Comparison of ENCODE assay signal across 20 cellular contexts in the genomic region with DNA sequence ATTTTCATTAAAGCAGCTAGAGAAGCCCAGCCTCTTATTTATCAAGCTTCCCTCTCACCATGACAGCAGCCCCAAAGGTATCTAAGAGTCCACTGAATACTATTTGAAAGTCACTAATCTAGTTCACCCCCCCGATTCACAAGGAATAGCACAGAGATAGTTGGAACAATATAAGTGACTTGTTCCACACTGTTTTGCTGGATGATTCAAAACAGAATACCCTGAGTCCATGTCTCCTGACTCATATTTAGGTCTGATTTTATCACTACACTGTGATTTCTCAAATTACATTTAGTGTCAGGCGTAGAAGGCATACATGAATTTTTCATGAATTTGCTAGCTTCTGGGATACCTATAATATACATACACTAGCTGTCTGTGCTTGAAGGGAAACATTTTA. TPM values are rescaled to one million over a fixed set of nuclear protein-coding genes. Genes with fewer than 3 reads are reported as not detected.
A peak's percentile ranks its signal among the peaks of the same experiment; 100 is the strongest.
DNase-seq lines count a peak whose midpoint lies in the region; ATAC-seq and TF ChIP-seq lines count a peak whose summit lies in the region.
"Had no signal": no experiment of that assay in that cellular context is flagged by ENCODE, and none has a peak within 500 bp of the region (broad histone marks: within the 10 kb centered on the region; RNA-seq: fewer than 3 reads in every experiment).

No MANE protein-coding gene starts in this region.

- intact Hi-C loops in activated CD8-positive, alpha-beta T cell treated with anti-CD3 and anti-CD28 coated beads for 36 hours (cut with micrococcal nuclease) = no loop called here

- no peak for TF ChIP-seq CTCF in activated CD8-positive, alpha-beta T cell treated with anti-CD3 and anti-CD28 coated beads for 36 hours (IDR thresholded peaks at IDR 0.05)
- TF ChIP-seq CTCF in cardiac fibroblast (IDR thresholded peaks at IDR 0.05; ENCODE audit: low read depth, low read length) = no peak

- H3K27ac ChIP-seq in mesenchymal stem cell (ENCODE audit: low read length, poor library complexity, severe bottlenecking) = no peak overlapping the region
- H3K27ac ChIP-seq: gastrocnemius medialis, right lobe of liver, uterus, WERI-Rb-1 had no signal

- H2BK15ac ChIP-seq in mesenchymal stem cell (ENCODE audit: low read depth, poor library complexity, severe bottlenecking) = no peak overlapping the region

- peaks cover 57% of the 10 kb centered on the region for H3K36me3 Mint-ChIP-seq in activated CD8-positive, alpha-beta T cell treated with anti-CD3 and anti-CD28 coated beads for 36 hours (ENCODE audit: low read depth)
- peaks cover 68% of the 10 kb centered on the region for H3K36me3 Mint-ChIP-seq in activated CD8-positive, alpha-beta T cell treated with anti-CD3 and anti-CD28 coated beads, Interleukin-2, amount 10 ng/mL, durations not matched to agents 7 days and 5 days (ENCODE audit: low read depth)

- DNase-seq in activated CD8-positive, alpha-beta T cell treated with anti-CD3 and anti-CD28 coated beads for 36 hours = no peak
- DNase-seq in activated CD8-positive, alpha-beta T cell treated with anti-CD3 and anti-CD28 coated beads, Interleukin-2, amount 10 ng/mL, durations not matched to agents 7 days and 5 days = no peak
- peak; percentile 19 for DNase-seq in NCI-H226
- DNase-seq in cardiac fibroblast (ENCODE audit: low read depth in 2 of 2) = peak; percentile 44 to 78
- DNase-seq in mesenchymal stem cell = peak; percentile 16
- DNase-seq: activated naive CD4-positive, alpha-beta T cell treated with anti-CD3 and anti-CD28 coated beads for 36 hours; effector memory CD8-positive, alpha-beta T cell; gastrocnemius medialis; left cardiac atrium; MG63; NCI-H2227 treated with DMSO at 0.1 percent for 48 hours; right lobe of liver; Right ventricle myocardium superior; stimulated activated CD4-positive, alpha-beta T cell treated with anti-CD3 and anti-CD28 coated beads, Interleukin-1b, Interleukin-23, amount 100 ng/mL, for 48 hours; uterus; WERI-Rb-1 had no signal

- no peak overlapping the region for H4K8ac ChIP-seq in mesenchymal stem cell (ENCODE audit: low read length)

- no peak overlapping the region for H3K18ac ChIP-seq in mesenchymal stem cell (ENCODE audit: low read depth in 1 of 2, low read length in 2 of 2)

- H3K4me2 ChIP-seq in mesenchymal stem cell (ENCODE audit: low read length, poor library complexity, severe bottlenecking) = no peak overlapping the region

- H3K4ac ChIP-seq in mesenchymal stem cell (ENCODE audit: low read depth in 1 of 2, low read length in 2 of 2) = no peak overlapping the region

- no peak overlapping the region for H3K23ac ChIP-seq in mesenchymal stem cell (ENCODE audit: low read length in 2 of 2)

- H3K27ac Mint-ChIP-seq in activated CD8-positive, alpha-beta T cell treated with anti-CD3 and anti-CD28 coated beads for 36 hours = peak overlapping the region; percentile 63
- H3K27ac Mint-ChIP-seq in activated CD8-positive, alpha-beta T cell treated with anti-CD3 and anti-CD28 coated beads, Interleukin-2, amount 10 ng/mL, durations not matched to agents 7 days and 5 days = no peak overlapping the region
- H3K27ac Mint-ChIP-seq: effector memory CD8-positive, alpha-beta T cell had no signal

- peaks cover 16% of the 10 kb centered on the region for H3K4me1 Mint-ChIP-seq in activated CD8-positive, alpha-beta T cell treated with anti-CD3 and anti-CD28 coated beads for 36 hours (ENCODE audit: low read depth)
- peaks cover 2% of the 10 kb centered on the region for H3K4me1 Mint-ChIP-seq in activated CD8-positive, alpha-beta T cell treated with anti-CD3 and anti-CD28 coated beads, Interleukin-2, amount 10 ng/mL, durations not matched to agents 7 days and 5 days (ENCODE audit: low read depth)

- H3K27me3 Mint-ChIP-seq in activated CD8-positive, alpha-beta T cell treated with anti-CD3 and anti-CD28 coated beads for 36 hours = no peaks in the 10 kb centered on the region
- H3K27me3 Mint-ChIP-seq in activated CD8-positive, alpha-beta T cell treated with anti-CD3 and anti-CD28 coated beads, Interleukin-2, amount 10 ng/mL, durations not matched to agents 7 days and 5 days (ENCODE audit: low read depth) = no peaks in the 10 kb centered on the region
- H3K27me3 Mint-ChIP-seq: effector memory CD8-positive, alpha-beta T cell had no signal

- H3K9ac ChIP-seq in mesenchymal stem cell (ENCODE audit: low read length) = no peak overlapping the region

- ATAC-seq in activated CD8-positive, alpha-beta T cell treated with anti-CD3 and anti-CD28 coated beads for 36 hours = no peak
- no peak for ATAC-seq in activated CD8-positive, alpha-beta T cell treated with anti-CD3 and anti-CD28 coated beads, Interleukin-2, amount 10 ng/mL, durations not matched to agents 7 days and 5 days
- ATAC-seq in GM21423 (IDR thresholded peaks at IDR 0.05; ENCODE audit: unreplicated experiment) = no peak
- ATAC-seq in GM19351 (IDR thresholded peaks at IDR 0.05; ENCODE audit: unreplicated experiment) = no peak
- ATAC-seq in GM18868 (IDR thresholded peaks at IDR 0.05; ENCODE audit: unreplicated experiment) = no peak
- ATAC-seq: effector memory CD8-positive, alpha-beta T cell; gastrocnemius medialis; left cardiac atrium; right lobe of liver had no signal

- H3K4me3 Mint-ChIP-seq in activated CD8-positive, alpha-beta T cell treated with anti-CD3 and anti-CD28 coated beads for 36 hours = no peak overlapping the region
- no peak overlapping the region for H3K4me3 Mint-ChIP-seq in activated CD8-positive, alpha-beta T cell treated with anti-CD3 and anti-CD28 coated beads, Interleukin-2, amount 10 ng/mL, durations not matched to agents 7 days and 5 days
- H3K4me3 Mint-ChIP-seq: activated naive CD4-positive, alpha-beta T cell treated with anti-CD3 and anti-CD28 coated beads for 36 hours; CD14-positive monocyte; effector memory CD8-positive, alpha-beta T cell had no signal

- H2AK5ac ChIP-seq in mesenchymal stem cell (ENCODE audit: low read length, severe bottlenecking) = no peak overlapping the region

- CTCF ChIA-PET in activated CD8-positive, alpha-beta T cell treated with anti-CD3 and anti-CD28 coated beads for 36 hours (lab: Charles Lee) = no interaction called here
- CTCF ChIA-PET in activated CD8-positive, alpha-beta T cell treated with anti-CD3 and anti-CD28 coated beads, Interleukin-2, amount 10 ng/mL, durations not matched to agents 7 days and 5 days (lab: Charles Lee) = no interaction called here

- no peak overlapping the region for H3K14ac ChIP-seq in mesenchymal stem cell (ENCODE audit: low read length in 2 of 2)

- H3K4me3 ChIP-seq in cardiac fibroblast (replicated peaks in 1 of 2; ENCODE audit: low read depth in 2 of 2, low read length in 2 of 2) (no peak overlapping the region), mesenchymal stem cell (ENCODE audit: insufficient read depth in 1 of 2, low read depth in 1 of 2, low read length in 2 of 2) (no peak overlapping the region)
- H3K4me3 ChIP-seq: gastrocnemius medialis, MG63, right lobe of liver, uterus had no signal

- H3K27me3 ChIP-seq in mesenchymal stem cell (ENCODE audit: control insufficient read depth in 1 of 2, insufficient read depth in 1 of 2, low read length in 2 of 2) = no peaks in the 10 kb centered on the region
- H3K27me3 ChIP-seq: gastrocnemius medialis, MG63, right lobe of liver, uterus had no signal

- no peak overlapping the region for H2AFZ ChIP-seq in mesenchymal stem cell (ENCODE audit: low read depth, low read length)

- H2BK12ac ChIP-seq in mesenchymal stem cell (ENCODE audit: low read length in 2 of 2) = no peak overlapping the region

- peaks cover 18 to 98% of the 10 kb centered on the region in 2 experiments for H3K36me3 ChIP-seq in mesenchymal stem cell (ENCODE audit: control insufficient read depth in 1 of 2, insufficient read depth in 2 of 2, low read depth in 1 of 2, low read length in 2 of 2)
- H3K36me3 ChIP-seq: uterus had no signal

- WGBS in mesenchymal stem cell = 78% methylated on average over 1 of the region's 2 CpGs

- H3K9me3 Mint-ChIP-seq in activated CD8-positive, alpha-beta T cell treated with anti-CD3 and anti-CD28 coated beads for 36 hours = no peaks in the 10 kb centered on the region
- H3K9me3 Mint-ChIP-seq in activated CD8-positive, alpha-beta T cell treated with anti-CD3 and anti-CD28 coated beads, Interleukin-2, amount 10 ng/mL, durations not matched to agents 7 days and 5 days (ENCODE audit: insufficient read depth) = no peaks in the 10 kb centered on the region
- H3K9me3 Mint-ChIP-seq: activated naive CD4-positive, alpha-beta T cell treated with anti-CD3 and anti-CD28 coated beads for 36 hours; CD14-positive monocyte; effector memory CD8-positive, alpha-beta T cell had no signal

- no peak overlapping the region for H4K91ac ChIP-seq in mesenchymal stem cell (ENCODE audit: low read length)

- H3K4me1 ChIP-seq in mesenchymal stem cell (ENCODE audit: control insufficient read depth, insufficient read depth, low read depth, low read length) = no peaks in the 10 kb centered on the region
- H3K4me1 ChIP-seq: gastrocnemius medialis, right lobe of liver, uterus had no signal

- no peak overlapping the region for H2BK120ac ChIP-seq in mesenchymal stem cell (ENCODE audit: low read depth, low read length)

- peaks cover 6% of the 10 kb centered on the region for H3K79me1 ChIP-seq in mesenchymal stem cell (replicated peaks; ENCODE audit: low read length, poor library complexity, severe bottlenecking)

- no peaks in the 10 kb centered on the region for H3K9me3 ChIP-seq in mesenchymal stem cell (ENCODE audit: control insufficient read depth, low read length)
- H3K9me3 ChIP-seq: gastrocnemius medialis, MG63, right lobe of liver, uterus had no signal

- H2BK5ac ChIP-seq in mesenchymal stem cell (ENCODE audit: low read depth, low read length, poor library complexity, severe bottlenecking) = no peak overlapping the region

- POLR2A ChIA-PET in activated CD8-positive, alpha-beta T cell treated with anti-CD3 and anti-CD28 coated beads for 36 hours (lab: Charles Lee) = interaction anchor here (1.3 kb wide), 1 partner anchor 20 kb away, joined by 5 read pairs; a partner anchor contains a TSS
- POLR2A ChIA-PET in activated CD8-positive, alpha-beta T cell treated with anti-CD3 and anti-CD28 coated beads, Interleukin-2, amount 10 ng/mL, durations not matched to agents 7 days and 5 days (lab: Charles Lee) = no interaction called here

RNA-seq across cellular contexts. Expression of a gene that starts 18.7 kb away (rescaled TPM):
- 1 to 10 TPM; 4.3 to 4.9 TPM for total RNA-seq in activated CD8-positive, alpha-beta T cell treated with anti-CD3 and anti-CD28 coated beads for 36 hours
- total RNA-seq in activated CD8-positive, alpha-beta T cell treated with anti-CD3 and anti-CD28 coated beads, Interleukin-2, amount 10 ng/mL, durations not matched to agents 7 days and 5 days = 10 to 100 TPM in 1 of 2 experiments, 1 to 10 TPM in 1; 9.4 to 13.6 TPM
- 23.5 TPM for polyA plus RNA-seq in mesenchymal stem cell (2013, experiment 1 of 2)
- 22.7 TPM for polyA plus RNA-seq in mesenchymal stem cell (2013, experiment 2 of 2)

RNA-seq across cellular contexts. Expression of a gene that starts 20.0 kb away (rescaled TPM):
- total RNA-seq in activated CD8-positive, alpha-beta T cell treated with anti-CD3 and anti-CD28 coated beads for 36 hours = 10 to 100 TPM; 38.9 to 42.1 TPM
- total RNA-seq in activated CD8-positive, alpha-beta T cell treated with anti-CD3 and anti-CD28 coated beads, Interleukin-2, amount 10 ng/mL, durations not matched to agents 7 days and 5 days = 10 to 100 TPM; 47.5 to 49.3 TPM
- polyA plus RNA-seq in mesenchymal stem cell (2013, experiment 1 of 2) = 26.6 TPM
- 27.0 TPM for polyA plus RNA-seq in mesenchymal stem cell (2013, experiment 2 of 2)

RNA-seq across cellular contexts. Expression of a gene that starts 48.0 kb away (rescaled TPM):
- 10 to 100 TPM; 72.7 to 75.6 TPM for total RNA-seq in activated CD8-positive, alpha-beta T cell treated with anti-CD3 and anti-CD28 coated beads for 36 hours
- 100 to 1,000 TPM in 1 of 2 experiments, 10 to 100 TPM in 1; 95.5 to 101 TPM for total RNA-seq in activated CD8-positive, alpha-beta T cell treated with anti-CD3 and anti-CD28 coated beads, Interleukin-2, amount 10 ng/mL, durations not matched to agents 7 days and 5 days
- 37.9 TPM for polyA plus RNA-seq in mesenchymal stem cell (2013, experiment 1 of 2)
- polyA plus RNA-seq in mesenchymal stem cell (2013, experiment 2 of 2) = 37.7 TPM

RNA-seq across cellular contexts. Expression of a gene that starts 52.6 kb away (rescaled TPM):
- total RNA-seq in activated CD8-positive, alpha-beta T cell treated with anti-CD3 and anti-CD28 coated beads for 36 hours = 10 to 100 TPM; 72.7 to 74.2 TPM
- total RNA-seq in activated CD8-positive, alpha-beta T cell treated with anti-CD3 and anti-CD28 coated beads, Interleukin-2, amount 10 ng/mL, durations not matched to agents 7 days and 5 days = 100 to 1,000 TPM; 148 to 153 TPM
- polyA plus RNA-seq in mesenchymal stem cell (2013, experiment 1 of 2) = 119 TPM
- polyA plus RNA-seq in mesenchymal stem cell (2013, experiment 2 of 2) = 122 TPM

Comparison
In these comparisons a context has a peak if more than half of its experiments do, and no peak if none do; other contexts are left out.
1. DNase-seq: peak in NCI-H226 (single experiment), cardiac fibroblast (2 of 2) and mesenchymal stem cell (single experiment); none in activated CD8-positive, alpha-beta T cell treated with anti-CD3 and anti-CD28 coated beads for 36 hours (single experiment) and activated CD8-positive, alpha-beta T cell treated with anti-CD3 and anti-CD28 coated beads, Interleukin-2, amount 10 ng/mL, durations not matched to agents 7 days and 5 days (single experiment).